ENCODE assay signal across 8 cellular contexts in genomic region chr1:51235611-51236547, GRCh38. TPM values are rescaled to one million over a fixed set of nuclear protein-coding genes. Genes with fewer than 3 reads are reported as not detected.
DNase-seq lines count a peak whose midpoint lies in the region; ATAC-seq and TF ChIP-seq lines count a peak whose summit lies in the region.

Gene RNF11, plus strand, starts transcription at chr1:51236273. Its CDS starts 484 bp downstream, at chr1:51236757.

- no peaks in the 10 kb centered on the region for H3K36me3 ChIP-seq in hepatocyte (replicated peaks; ENCODE audit: insufficient read depth, low read depth)

- TF ChIP-seq CTCF in hepatocyte (IDR thresholded peaks at IDR 0.05; ENCODE audit: poor library complexity) = no peak

- no peaks in the 10 kb centered on the region for H3K27me3 ChIP-seq in hepatocyte

- ATAC-seq in GM18508 (IDR thresholded peaks at IDR 0.05; ENCODE audit: insufficient read depth, unreplicated experiment) = peak; percentile 47
- ATAC-seq in HG02973 (IDR thresholded peaks at IDR 0.05; ENCODE audit: unreplicated experiment) = peak; percentile 81

- WGBS in hepatocyte (ENCODE audit: low lambda C conversion rate, missing lambda C conversion rate) = 2% methylated on average over 32 of the region's 62 CpGs

- H4K20me1 ChIP-seq in hepatocyte (ENCODE audit: insufficient read depth, poor library complexity, severe bottlenecking) = peaks cover 38% of the 10 kb centered on the region

- peak within 1 kb of the TSS; percentile 91 for H3K4me2 ChIP-seq in hepatocyte

- no peaks in the 10 kb centered on the region for H3K9me2 ChIP-seq in hepatocyte (replicated peaks; ENCODE audit: insufficient read depth)

- peak within 1 kb of the TSS; percentile 99 for H3K4me3 ChIP-seq in hepatocyte

- H2AFZ ChIP-seq in hepatocyte = peak within 1 kb of the TSS; percentile 99

- DNase-seq in NCI-H2029 (lab: John Stamatoyannopoulos, UW) (peak; percentile 99), T1000 (lab: John Stamatoyannopoulos, UW) (peak; percentile 86), astrocyte of the hippocampus (ENCODE audit: low read depth, low spot score) (peak; percentile 98), hepatocyte (ENCODE audit: low spot score) (peak; percentile 98), retina (peak; percentile 96), OCI-M2 (lab: John Stamatoyannopoulos, UW; ENCODE audit: unreplicated experiment) (no peak)

- peaks cover 52% of the 10 kb centered on the region for H3K79me2 ChIP-seq in hepatocyte

- peak within 1 kb of the TSS; percentile 100 for H3K27ac ChIP-seq in hepatocyte

- peaks cover 24% of the 10 kb centered on the region for H3K4me1 ChIP-seq in hepatocyte (ENCODE audit: insufficient read depth)

- H3K9me3 ChIP-seq in hepatocyte (ENCODE audit: low read depth) = no peaks in the 10 kb centered on the region

RNA-seq across cellular contexts. Expression of gene RNF11, which starts in this region (rescaled TPM):
- 99.8 and 102 TPM in 2 replicates for total RNA-seq in hepatocyte
- polyA plus RNA-seq in hepatocyte = 42.4 and 55.9 TPM in 2 replicates
